ENCODE assay signal across 24 cellular contexts in the genomic region with DNA sequence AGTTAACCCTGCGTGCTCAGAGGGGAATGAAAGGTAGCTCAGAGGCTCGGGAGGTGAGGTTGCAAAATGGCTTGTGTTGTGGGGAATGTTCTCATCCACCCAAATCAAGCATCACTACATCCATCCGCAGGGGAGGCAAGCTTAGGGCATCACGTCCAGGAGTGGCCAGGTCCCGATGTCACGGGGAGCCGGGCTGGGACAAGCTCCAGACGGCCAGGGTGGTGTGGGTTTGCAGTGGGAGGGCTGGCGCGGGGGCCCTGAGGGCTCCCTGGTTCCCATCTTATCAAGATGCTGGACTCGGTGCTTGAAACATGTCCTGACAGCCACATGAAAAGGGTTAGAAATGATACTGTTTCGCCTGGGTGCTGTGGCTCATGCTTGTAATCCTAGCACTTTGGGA. TPM values are rescaled to one million over a fixed set of nuclear protein-coding genes. Genes with fewer than 3 reads are reported as not detected.
"Had no signal": no experiment of that assay in that cellular context is flagged by ENCODE, and none has a peak within 500 bp of the region (broad histone marks: within the 10 kb centered on the region; RNA-seq: fewer than 3 reads in every experiment).

No MANE protein-coding gene starts in this region.

- H3K27me3 Mint-ChIP-seq: activated CD4-positive, alpha-beta memory T cell treated with anti-CD3 and anti-CD28 coated beads, Interleukin-2, amount 10 ng/mL, durations not matched to agents 7 days and 5 days; activated naive CD4-positive, alpha-beta T cell treated with anti-CD3 and anti-CD28 coated beads, Interleukin-2, amount 10 ng/mL, durations not matched to agents 7 days and 5 days; brain; effector memory CD8-positive, alpha-beta T cell; stimulated activated naive CD8-positive, alpha-beta T cell treated with anti-CD3 and anti-CD28 coated beads, Interleukin-15, amount 100 ng/mL, for 72 hours had no signal

- H3K9me3 Mint-ChIP-seq: activated CD4-positive, alpha-beta memory T cell treated with anti-CD3 and anti-CD28 coated beads, Interleukin-2, amount 10 ng/mL, durations not matched to agents 7 days and 5 days; activated naive CD4-positive, alpha-beta T cell treated with anti-CD3 and anti-CD28 coated beads, Interleukin-2, amount 10 ng/mL, durations not matched to agents 7 days and 5 days; activated T-cell treated with anti-CD3 and anti-CD28 coated beads, Interleukin-2, amount 50 U/mL, for 72 hours; effector memory CD8-positive, alpha-beta T cell; stimulated activated effector memory CD8-positive, alpha-beta T cell treated with anti-CD3 and anti-CD28 coated beads, Interleukin-12 subunit alpha, Interleukin-12 subunit beta, amount 100 ng/mL, for 72 hours; stimulated activated naive CD8-positive, alpha-beta T cell treated with anti-CD3 and anti-CD28 coated beads, Interleukin-15, amount 100 ng/mL, for 72 hours had no signal

- H3K4me1 Mint-ChIP-seq: activated naive CD4-positive, alpha-beta T cell treated with anti-CD3 and anti-CD28 coated beads, Interleukin-2, amount 10 ng/mL, durations not matched to agents 7 days and 5 days; brain had no signal

- DNase-seq: activated CD4-positive, alpha-beta memory T cell treated with anti-CD3 and anti-CD28 coated beads, Interleukin-2, amount 10 ng/mL, durations not matched to agents 7 days and 5 days; activated CD4-positive, alpha-beta T cell treated with anti-CD3 and anti-CD28 coated beads for 48 hours; activated effector memory CD4-positive, alpha-beta T cell treated with anti-CD3 and anti-CD28 coated beads, Interleukin-2, amount 50 U/mL, for 16 hours; activated naive CD4-positive, alpha-beta T cell treated with anti-CD3 and anti-CD28 coated beads, Interleukin-2, amount 10 ng/mL, durations not matched to agents 7 days and 5 days; activated T-cell treated with anti-CD3 and anti-CD28 coated beads, Interleukin-2, amount 50 U/mL, for 72 hours; caudate nucleus; dorsolateral prefrontal cortex; effector memory CD8-positive, alpha-beta T cell; glutamatergic neuron; mesenchymal stem cell; mucosa of descending colon; nephron progenitor cell; occipital lobe; stimulated activated CD4-positive, alpha-beta T cell treated with anti-CD3 and anti-CD28 coated beads, Interleukin-2, amount 100 ng/mL, for 24 hours; stimulated activated naive CD8-positive, alpha-beta T cell treated with anti-CD3 and anti-CD28 coated beads, Interleukin-15, amount 100 ng/mL, for 72 hours had no signal

- H3K4me3 Mint-ChIP-seq: activated CD4-positive, alpha-beta memory T cell treated with anti-CD3 and anti-CD28 coated beads, Interleukin-2, amount 10 ng/mL, durations not matched to agents 7 days and 5 days; activated naive CD4-positive, alpha-beta T cell treated with anti-CD3 and anti-CD28 coated beads, Interleukin-2, amount 10 ng/mL, durations not matched to agents 7 days and 5 days; activated T-cell treated with anti-CD3 and anti-CD28 coated beads, Interleukin-2, amount 50 U/mL, for 72 hours; brain; effector memory CD8-positive, alpha-beta T cell; nephron progenitor cell; stimulated activated effector memory CD8-positive, alpha-beta T cell treated with anti-CD3 and anti-CD28 coated beads, Interleukin-12 subunit alpha, Interleukin-12 subunit beta, amount 100 ng/mL, for 72 hours; stimulated activated naive CD8-positive, alpha-beta T cell treated with anti-CD3 and anti-CD28 coated beads, Interleukin-15, amount 100 ng/mL, for 72 hours had no signal

- H3K27ac Mint-ChIP-seq: activated CD4-positive, alpha-beta memory T cell treated with anti-CD3 and anti-CD28 coated beads, Interleukin-2, amount 10 ng/mL, durations not matched to agents 7 days and 5 days; activated T-cell treated with anti-CD3 and anti-CD28 coated beads, Interleukin-2, amount 50 U/mL, for 72 hours; effector memory CD8-positive, alpha-beta T cell; nephron progenitor cell; stimulated activated effector memory CD8-positive, alpha-beta T cell treated with anti-CD3 and anti-CD28 coated beads, Interleukin-12 subunit alpha, Interleukin-12 subunit beta, amount 100 ng/mL, for 72 hours; stimulated activated naive CD8-positive, alpha-beta T cell treated with anti-CD3 and anti-CD28 coated beads, Interleukin-15, amount 100 ng/mL, for 72 hours had no signal

- ATAC-seq: activated T-cell treated with anti-CD3 and anti-CD28 coated beads, Interleukin-2, amount 50 U/mL, for 72 hours; effector memory CD8-positive, alpha-beta T cell; mucosa of descending colon; stimulated activated effector memory CD8-positive, alpha-beta T cell treated with anti-CD3 and anti-CD28 coated beads, Interleukin-12 subunit alpha, Interleukin-12 subunit beta, amount 100 ng/mL, for 72 hours; stimulated activated naive CD8-positive, alpha-beta T cell treated with anti-CD3 and anti-CD28 coated beads, Interleukin-15, amount 100 ng/mL, for 72 hours had no signal

RNA-seq across cellular contexts. Expression of gene NLRP9, which starts 37.4 kb away (rescaled TPM):
- total RNA-seq: activated CD4-positive, alpha-beta memory T cell treated with anti-CD3 and anti-CD28 coated beads, Interleukin-2, amount 10 ng/mL, durations not matched to agents 7 days and 5 days; activated T-cell treated with anti-CD3 and anti-CD28 coated beads, Interleukin-2, amount 50 U/mL, for 72 hours; aorta; dorsolateral prefrontal cortex; esophagus muscularis mucosa; frontal cortex; hepatocyte; liver; mucosa of descending colon; occipital lobe; T-helper 2 cell treated with Interferon-gamma antibody and Interleukin-4, amounts not matched to agents 100 ng/mL and 5 ng/mL, for 36 hours; tibial nerve had no signal
